ENCODE assay signal across 9 cellular contexts in genomic region chr13:28820099-28821051, GRCh38. TPM values are rescaled to one million over a fixed set of nuclear protein-coding genes. Genes with fewer than 3 reads are reported as not detected.
A peak's percentile ranks its signal among the peaks of the same experiment; 100 is the strongest.
DNase-seq lines count a peak whose midpoint lies in the region; ATAC-seq and TF ChIP-seq lines count a peak whose summit lies in the region.
"Had no signal": no experiment of that assay in that cellular context is flagged by ENCODE, and none has a peak within 500 bp of the region (broad histone marks: within the 10 kb centered on the region; RNA-seq: fewer than 3 reads in every experiment).

Gene MTUS2, plus strand, starts transcription at chr13:28820339.

- ATAC-seq in GM18519 (IDR thresholded peaks at IDR 0.05; ENCODE audit: low FRiP score, unreplicated experiment) (peak; percentile 33), HG03342 (IDR thresholded peaks at IDR 0.05; ENCODE audit: unreplicated experiment) (peak; percentile 29), foreskin keratinocyte (peak; percentile 18), HG03460 (IDR thresholded peaks at IDR 0.05; ENCODE audit: unreplicated experiment) (no peak)
- ATAC-seq in activated CD8-positive, alpha-beta memory T cell treated with anti-CD3 and anti-CD28 coated beads, Interleukin-2, amount 10 ng/mL, durations not matched to agents 7 days and 5 days: peak; percentile 20

- peak within 1 kb of the TSS; percentile 37 for H3K4me3 ChIP-seq in osteoblast (ENCODE audit: insufficient read depth, low read length)

- peak within 1 kb of the TSS; percentile 72 for H2AFZ ChIP-seq in osteoblast (ENCODE audit: low read length)

- peaks cover 3% of the 10 kb centered on the region for H3K4me1 Mint-ChIP-seq in activated CD8-positive, alpha-beta memory T cell treated with anti-CD3 and anti-CD28 coated beads, Interleukin-2, amount 10 ng/mL, durations not matched to agents 7 days and 5 days

- peak within 1 kb of the TSS; percentile 61 for H3K4me2 ChIP-seq in osteoblast (ENCODE audit: insufficient read depth, low read length)

- CTCF ChIA-PET in activated CD8-positive, alpha-beta memory T cell treated with anti-CD3 and anti-CD28 coated beads, Interleukin-2, amount 10 ng/mL, durations not matched to agents 7 days and 5 days (lab: Charles Lee): interaction anchor here (1.1 to 1.3 kb wide), 2 partner anchors 51 to 542 kb away, joined by 3 read pairs; no protein-coding TSS in a partner anchor

- H3K9me3 ChIP-seq in osteoblast (ENCODE audit: low read depth, low read length): no peaks in the 10 kb centered on the region

- no peak within 1 kb of the TSS for H3K27ac Mint-ChIP-seq in activated CD8-positive, alpha-beta memory T cell treated with anti-CD3 and anti-CD28 coated beads, Interleukin-2, amount 10 ng/mL, durations not matched to agents 7 days and 5 days

- H3K27me3 Mint-ChIP-seq in activated CD8-positive, alpha-beta memory T cell treated with anti-CD3 and anti-CD28 coated beads, Interleukin-2, amount 10 ng/mL, durations not matched to agents 7 days and 5 days: peaks cover 50% of the 10 kb centered on the region

- H3K27ac ChIP-seq in foreskin keratinocyte: no peak within 1 kb of the TSS
- no peak within 1 kb of the TSS for H3K27ac ChIP-seq in osteoblast (ENCODE audit: low read depth, low read length)

- H3K4me1 ChIP-seq in foreskin keratinocyte (no peaks in the 10 kb centered on the region), osteoblast (ENCODE audit: insufficient read depth, low read length) (peaks cover 6% of the 10 kb centered on the region)

- TF ChIP-seq CTCF in foreskin keratinocyte (conservative IDR thresholded peaks at IDR 0.05) (no peak), osteoblast (IDR thresholded peaks at IDR 0.05; ENCODE audit: extremely low read depth, low read depth, low read length) (no peak)

- no peaks in the 10 kb centered on the region for H3K79me2 ChIP-seq in osteoblast (ENCODE audit: insufficient read depth, low read length)

- H3K27me3 ChIP-seq in foreskin keratinocyte: peaks cover 42% of the 10 kb centered on the region
- peaks cover 35% of the 10 kb centered on the region for H3K27me3 ChIP-seq in osteoblast (ENCODE audit: insufficient read depth, low read length)

- peaks cover 7% of the 10 kb centered on the region for H3K9me3 Mint-ChIP-seq in activated CD8-positive, alpha-beta memory T cell treated with anti-CD3 and anti-CD28 coated beads, Interleukin-2, amount 10 ng/mL, durations not matched to agents 7 days and 5 days (ENCODE audit: low read depth)

- H4K20me1 ChIP-seq in osteoblast (ENCODE audit: insufficient read depth, low read length): no peaks in the 10 kb centered on the region

- no peak for DNase-seq in activated CD8-positive, alpha-beta memory T cell treated with anti-CD3 and anti-CD28 coated beads, Interleukin-2, amount 10 ng/mL, durations not matched to agents 7 days and 5 days
- peak in 1 of 2 donors; percentile 29 for DNase-seq in foreskin keratinocyte
- peak; percentile 34 for DNase-seq in osteoblast (ENCODE audit: insufficient read length, low spot score, missing footprints)
- DNase-seq in NCI-H2227 treated with DMSO at 0.1 percent for 48 hours (lab: John Stamatoyannopoulos, UW): no peak
- no peak for DNase-seq in COLO829 (ENCODE audit: low spot score)

- no peaks in the 10 kb centered on the region for H3K36me3 ChIP-seq in osteoblast (ENCODE audit: insufficient read depth, low read length)

- no peaks in the 10 kb centered on the region for H3K36me3 Mint-ChIP-seq in activated CD8-positive, alpha-beta memory T cell treated with anti-CD3 and anti-CD28 coated beads, Interleukin-2, amount 10 ng/mL, durations not matched to agents 7 days and 5 days

- peak within 1 kb of the TSS; percentile 30 for H3K4me3 Mint-ChIP-seq in activated CD8-positive, alpha-beta memory T cell treated with anti-CD3 and anti-CD28 coated beads, Interleukin-2, amount 10 ng/mL, durations not matched to agents 7 days and 5 days

RNA-seq across cellular contexts. Expression of gene MTUS2, which starts in this region (rescaled TPM):
- total RNA-seq in activated CD8-positive, alpha-beta memory T cell treated with anti-CD3 and anti-CD28 coated beads, Interleukin-2, amount 10 ng/mL, durations not matched to agents 7 days and 5 days: not detected
- total RNA-seq in foreskin keratinocyte: 0.03 TPM in 1 of 2 replicates, not detected in the other
- 0.02 TPM in 1 of 2 replicates, not detected in the other for polyA plus RNA-seq in foreskin keratinocyte
- total RNA-seq in osteoblast: under 0.01 and 0.36 TPM in 2 replicates
- total RNA-seq: T-helper 1 cell treated with Interleukin-12 subunit alpha and Interleukin-12 subunit beta and Interleukin-4 antibody, amounts not matched to agents 30 ng/mL and 1 ng/mL, for 36 hours had no signal

Comparison
In these comparisons a context has a peak if more than half of its experiments do, and no peak if none do; other contexts are left out.
1. Peak in ATAC-seq in activated CD8-positive, alpha-beta memory T cell treated with anti-CD3 and anti-CD28 coated beads, Interleukin-2, amount 10 ng/mL, durations not matched to agents 7 days and 5 days; RNA of the gene not detected or under 1 TPM.
2. Peak in ATAC-seq in foreskin keratinocyte; RNA of the gene not detected or under 1 TPM.
3. Peak in DNase-seq, H3K4me3 ChIP-seq and H3K4me2 ChIP-seq in osteoblast; RNA of the gene not detected or under 1 TPM.